ENCODE assay signal across 9 cellular contexts in the genomic region with DNA sequence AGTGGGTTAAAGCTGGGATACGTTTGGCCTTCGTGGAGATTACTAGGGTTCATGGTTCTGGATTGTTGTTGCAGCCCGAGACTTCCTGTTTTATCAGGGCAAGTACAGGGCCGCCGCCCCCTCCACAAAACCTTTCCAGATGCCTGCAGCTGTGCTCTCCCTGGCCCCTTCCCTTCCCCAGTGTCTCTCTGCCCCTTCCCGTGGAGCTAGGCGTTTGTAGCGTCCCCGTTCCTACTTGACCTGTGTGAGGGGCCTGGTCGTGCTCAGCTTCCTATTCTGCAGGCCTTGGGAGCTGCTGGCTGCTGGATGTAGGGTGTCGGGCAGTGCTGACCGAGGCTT. TPM values are rescaled to one million over a fixed set of nuclear protein-coding genes. Genes with fewer than 3 reads are reported as not detected.
DNase-seq lines count a peak whose midpoint lies in the region; ATAC-seq and TF ChIP-seq lines count a peak whose summit lies in the region.
"Had no signal": no experiment of that assay in that cellular context is flagged by ENCODE, and none has a peak within 500 bp of the region (broad histone marks: within the 10 kb centered on the region; RNA-seq: fewer than 3 reads in every experiment).

No MANE protein-coding gene starts in this region.

- peaks cover 25% of the 10 kb centered on the region for H3K79me2 ChIP-seq in KMS-11 (ENCODE audit: insufficient read depth, low read depth)

- H3K4me3 ChIP-seq in KMS-11 (IDR thresholded peaks at IDR 0.05; ENCODE audit: insufficient read depth, low read depth, low read length): no peak overlapping the region
- H3K4me3 ChIP-seq in mesenchymal stem cell (ENCODE audit: insufficient read depth in 1 of 2, low read depth in 1 of 2, low read length in 2 of 2): peak overlapping the region; percentile 92 to 97

- no peaks in the 10 kb centered on the region for H3K27me3 ChIP-seq in KMS-11 (ENCODE audit: insufficient read depth, low read depth)
- H3K27me3 ChIP-seq in mesenchymal stem cell (ENCODE audit: control insufficient read depth in 1 of 2, insufficient read depth in 1 of 2, low read length in 2 of 2): no peaks in the 10 kb centered on the region

- peak overlapping the region; percentile 92 for H3K4me3 Mint-ChIP-seq in stimulated activated naive CD8-positive, alpha-beta T cell treated with anti-CD3 and anti-CD28 coated beads, Interleukin-15, Interleukin-2, amounts not matched to agents 100 ng/mL and 50 ng/mL, for 24 hours
- peak overlapping the region; percentile 86 for H3K4me3 Mint-ChIP-seq in MCF 10A (ENCODE audit: unreplicated experiment)

- H3K23ac ChIP-seq in mesenchymal stem cell (ENCODE audit: low read length in 2 of 2): no peak overlapping the region

- H3K4me1 Mint-ChIP-seq in stimulated activated naive CD8-positive, alpha-beta T cell treated with anti-CD3 and anti-CD28 coated beads, Interleukin-15, Interleukin-2, amounts not matched to agents 100 ng/mL and 50 ng/mL, for 24 hours (ENCODE audit: low read depth): peaks cover 28% of the 10 kb centered on the region
- peaks cover 11% of the 10 kb centered on the region for H3K4me1 Mint-ChIP-seq in MCF 10A (ENCODE audit: insufficient read depth, unreplicated experiment)

- no TSS peak for BruUV-seq in MCF 10A (replicated peaks; lab: Mats Ljungman, UMichigan)

- peaks cover 18% of the 10 kb centered on the region for H3K79me1 ChIP-seq in mesenchymal stem cell (replicated peaks; ENCODE audit: low read length, poor library complexity, severe bottlenecking)

- H3K27me3 Mint-ChIP-seq in stimulated activated naive CD8-positive, alpha-beta T cell treated with anti-CD3 and anti-CD28 coated beads, Interleukin-15, Interleukin-2, amounts not matched to agents 100 ng/mL and 50 ng/mL, for 24 hours: no peaks in the 10 kb centered on the region
- H3K27me3 Mint-ChIP-seq in MCF 10A (ENCODE audit: insufficient read depth, unreplicated experiment): no peaks in the 10 kb centered on the region

- no peak overlapping the region for H4K8ac ChIP-seq in mesenchymal stem cell (ENCODE audit: low read length)

- no peak overlapping the region for H2BK12ac ChIP-seq in mesenchymal stem cell (ENCODE audit: low read length in 2 of 2)

- H2BK5ac ChIP-seq in mesenchymal stem cell (ENCODE audit: low read depth, low read length, poor library complexity, severe bottlenecking): no peak overlapping the region

- no peaks in the 10 kb centered on the region for H4K20me1 ChIP-seq in KMS-11 (ENCODE audit: insufficient read depth)

- peaks cover 45% of the 10 kb centered on the region for H3K36me3 Mint-ChIP-seq in stimulated activated naive CD8-positive, alpha-beta T cell treated with anti-CD3 and anti-CD28 coated beads, Interleukin-15, Interleukin-2, amounts not matched to agents 100 ng/mL and 50 ng/mL, for 24 hours (ENCODE audit: low read depth)
- peaks cover 58% of the 10 kb centered on the region for H3K36me3 Mint-ChIP-seq in MCF 10A (ENCODE audit: insufficient read depth, unreplicated experiment)

- no peak overlapping the region for H4K91ac ChIP-seq in mesenchymal stem cell (ENCODE audit: low read length)

- ATAC-seq in stimulated activated naive CD8-positive, alpha-beta T cell treated with anti-CD3 and anti-CD28 coated beads, Interleukin-15, Interleukin-2, amounts not matched to agents 100 U/mL and 50 U/mL, for 24 hours: no peak

- no peaks in the 10 kb centered on the region for H3K9me3 ChIP-seq in mesenchymal stem cell (ENCODE audit: control insufficient read depth, low read length)

- H2BK120ac ChIP-seq in mesenchymal stem cell (ENCODE audit: low read depth, low read length): no peak overlapping the region

- WGBS in mesenchymal stem cell: 12% methylated on average over 12 of the region's 12 CpGs

- no peak overlapping the region for H2AK5ac ChIP-seq in mesenchymal stem cell (ENCODE audit: low read length, severe bottlenecking)

- no peak overlapping the region for H3K27ac ChIP-seq in KMS-11
- peak overlapping the region; percentile 51 for H3K27ac ChIP-seq in mesenchymal stem cell (ENCODE audit: low read length, poor library complexity, severe bottlenecking)

- H3K9ac ChIP-seq in KMS-11 (peak overlapping the region; percentile 61; the same call in 1 of the 2 replicates), mesenchymal stem cell (ENCODE audit: low read length) (peak overlapping the region; percentile 94)

- H2BK15ac ChIP-seq in mesenchymal stem cell (ENCODE audit: low read depth, poor library complexity, severe bottlenecking): no peak overlapping the region

- intact Hi-C loops in MCF 10A (cut with micrococcal nuclease): no loop called here

- CTCF ChIA-PET in MCF 10A (lab: Yijun Ruan, JAX): no interaction called here

- no peak overlapping the region for H3K14ac ChIP-seq in mesenchymal stem cell (ENCODE audit: low read length in 2 of 2)

- POLR2A ChIA-PET in MCF 10A (lab: Yijun Ruan, JAX): no interaction called here

- H3K36me3 ChIP-seq in KMS-11 (ENCODE audit: insufficient read depth): no peaks in the 10 kb centered on the region; the same call in 1 of the 2 replicates
- peaks cover 43 to 48% of the 10 kb centered on the region in 2 experiments for H3K36me3 ChIP-seq in mesenchymal stem cell (ENCODE audit: control insufficient read depth in 1 of 2, insufficient read depth in 2 of 2, low read depth in 1 of 2, low read length in 2 of 2)

- TF ChIP-seq CTCF in KMS-11 (conservative IDR thresholded peaks at IDR 0.05; ENCODE audit: low read depth, low read length) (no peak), MCF 10A (IDR thresholded peaks at IDR 0.05; ENCODE audit: unreplicated experiment) (no peak)

- DNase-seq in stimulated activated naive CD8-positive, alpha-beta T cell treated with anti-CD3 and anti-CD28 coated beads, Interleukin-15, Interleukin-2, amounts not matched to agents 100 U/mL and 50 U/mL, for 24 hours: no peak
- DNase-seq in MCF 10A (ENCODE audit: unreplicated experiment) (no peak), mesenchymal stem cell (no peak), UCSD-AML1 (lab: John Stamatoyannopoulos, UW; ENCODE audit: unreplicated experiment) (no peak), mesenteric fat pad (ENCODE audit: low spot score) (no peak), NCI-H1930 (lab: John Stamatoyannopoulos, UW) (no peak)

- H3K18ac ChIP-seq in mesenchymal stem cell (ENCODE audit: low read depth in 1 of 2, low read length in 2 of 2): no peak overlapping the region

- H3K4me2 ChIP-seq in KMS-11: peak overlapping the region; percentile 63; the same call in 1 of the 2 replicates
- H3K4me2 ChIP-seq in mesenchymal stem cell (ENCODE audit: low read length, poor library complexity, severe bottlenecking): peak overlapping the region; percentile 81

- no peaks in the 10 kb centered on the region for H3K9me3 Mint-ChIP-seq in stimulated activated naive CD8-positive, alpha-beta T cell treated with anti-CD3 and anti-CD28 coated beads, Interleukin-15, Interleukin-2, amounts not matched to agents 100 ng/mL and 50 ng/mL, for 24 hours
- no peaks in the 10 kb centered on the region for H3K9me3 Mint-ChIP-seq in MCF 10A (ENCODE audit: unreplicated experiment)

- H2AFZ ChIP-seq in KMS-11 (ENCODE audit: low read depth) (no peak overlapping the region), mesenchymal stem cell (ENCODE audit: low read depth, low read length) (no peak overlapping the region)

- H3K27ac Mint-ChIP-seq in stimulated activated naive CD8-positive, alpha-beta T cell treated with anti-CD3 and anti-CD28 coated beads, Interleukin-15, Interleukin-2, amounts not matched to agents 100 ng/mL and 50 ng/mL, for 24 hours: peak overlapping the region; percentile 76
- H3K27ac Mint-ChIP-seq in MCF 10A (ENCODE audit: low read depth, unreplicated experiment): peak overlapping the region; percentile 93

- H3K4me1 ChIP-seq in KMS-11 (ENCODE audit: low read depth, poor library complexity, severe bottlenecking): peaks cover 2% of the 10 kb centered on the region
- peaks cover 15% of the 10 kb centered on the region for H3K4me1 ChIP-seq in mesenchymal stem cell (ENCODE audit: control insufficient read depth, insufficient read depth, low read depth, low read length)

- H3K4ac ChIP-seq in mesenchymal stem cell (ENCODE audit: low read depth in 1 of 2, low read length in 2 of 2): peak overlapping the region in 1 of 2 experiments; percentile 63

RNA-seq across cellular contexts. Expression of gene AKAP17A, which starts 1.4 kb away (rescaled TPM):
- total RNA-seq in MCF 10A (2022): 76.2 TPM in 2 replicates
- polyA plus RNA-seq in mesenchymal stem cell (2013, experiment 1 of 2): 24.2 TPM
- polyA plus RNA-seq in mesenchymal stem cell (2013, experiment 2 of 2): 23.7 TPM
- 31.4 TPM for total RNA-seq in mesenteric fat pad

RNA-seq across cellular contexts. Expression of gene ASMT, which starts 22.0 kb away (rescaled TPM):
- total RNA-seq in MCF 10A (2022) (not detected in 2 replicates), mesenteric fat pad (not detected)
- polyA plus RNA-seq in mesenchymal stem cell (2013, experiment 1 of 2): 0.04 TPM
- 0.04 TPM for polyA plus RNA-seq in mesenchymal stem cell (2013, experiment 2 of 2)
- total RNA-seq: glomerular endothelial cell had no signal

RNA-seq across cellular contexts. Expression of gene P2RY8, which starts 55.8 kb away (rescaled TPM):
- total RNA-seq in MCF 10A (2022): not detected in 2 replicates
- polyA plus RNA-seq in mesenchymal stem cell (2013, experiment 1 of 2): not detected
- not detected for polyA plus RNA-seq in mesenchymal stem cell (2013, experiment 2 of 2)
- total RNA-seq in mesenteric fat pad: 2.5 TPM
